14 cellular contexts compared by ENCODE assay signal in genomic region chr20:32241807-32242206, GRCh38. TPM values are rescaled to one million over a fixed set of nuclear protein-coding genes. Genes with fewer than 3 reads are reported as not detected.
A peak's percentile ranks its signal among the peaks of the same experiment; 100 is the strongest.
DNase-seq lines count a peak whose midpoint lies in the region; ATAC-seq and TF ChIP-seq lines count a peak whose summit lies in the region.
"Had no signal": no experiment of that assay in that cellular context is flagged by ENCODE, and none has a peak within 500 bp of the region (broad histone marks: within the 10 kb centered on the region; RNA-seq: fewer than 3 reads in every experiment).

No MANE protein-coding gene starts in this region.

- POLR2A ChIA-PET in activated CD8-positive, alpha-beta T cell treated with anti-CD3 and anti-CD28 coated beads for 36 hours (lab: Charles Lee) = interaction anchor here (0.7 to 2.4 kb wide), 2 partner anchors 9 to 51 kb away, joined by 3 to 9 read pairs; no protein-coding TSS in a partner anchor
- POLR2A ChIA-PET in activated CD8-positive, alpha-beta T cell treated with anti-CD3 and anti-CD28 coated beads, Interleukin-2, amount 10 ng/mL, durations not matched to agents 7 days and 5 days (lab: Charles Lee) = interaction anchor here (0.9 kb wide), 1 partner anchor 126 kb away, joined by 3 read pairs; no protein-coding TSS in a partner anchor

- no peak overlapping the region for H3K27ac Mint-ChIP-seq in activated CD8-positive, alpha-beta T cell treated with anti-CD3 and anti-CD28 coated beads for 36 hours
- no peak overlapping the region for H3K27ac Mint-ChIP-seq in activated CD8-positive, alpha-beta T cell treated with anti-CD3 and anti-CD28 coated beads, Interleukin-2, amount 10 ng/mL, durations not matched to agents 7 days and 5 days
- H3K27ac Mint-ChIP-seq in chondrocyte (ENCODE audit: unreplicated experiment) = no peak overlapping the region
- H3K27ac Mint-ChIP-seq: B cell; CD4-positive, alpha-beta T cell had no signal

- peaks cover 39% of the 10 kb centered on the region for H3K4me1 Mint-ChIP-seq in activated CD8-positive, alpha-beta T cell treated with anti-CD3 and anti-CD28 coated beads for 36 hours (ENCODE audit: low read depth)
- H3K4me1 Mint-ChIP-seq in activated CD8-positive, alpha-beta T cell treated with anti-CD3 and anti-CD28 coated beads, Interleukin-2, amount 10 ng/mL, durations not matched to agents 7 days and 5 days (ENCODE audit: low read depth) = peaks cover 3% of the 10 kb centered on the region
- peaks cover 5% of the 10 kb centered on the region for H3K4me1 Mint-ChIP-seq in chondrocyte (ENCODE audit: low read depth)

- H3K36me3 Mint-ChIP-seq in activated CD8-positive, alpha-beta T cell treated with anti-CD3 and anti-CD28 coated beads for 36 hours (ENCODE audit: low read depth) = peaks cover 8% of the 10 kb centered on the region
- H3K36me3 Mint-ChIP-seq in activated CD8-positive, alpha-beta T cell treated with anti-CD3 and anti-CD28 coated beads, Interleukin-2, amount 10 ng/mL, durations not matched to agents 7 days and 5 days (ENCODE audit: low read depth) = no peaks in the 10 kb centered on the region
- peaks cover 6% of the 10 kb centered on the region for H3K36me3 Mint-ChIP-seq in chondrocyte (ENCODE audit: low read depth)

- no peaks in the 10 kb centered on the region for H3K27me3 Mint-ChIP-seq in activated CD8-positive, alpha-beta T cell treated with anti-CD3 and anti-CD28 coated beads for 36 hours
- no peaks in the 10 kb centered on the region for H3K27me3 Mint-ChIP-seq in activated CD8-positive, alpha-beta T cell treated with anti-CD3 and anti-CD28 coated beads, Interleukin-2, amount 10 ng/mL, durations not matched to agents 7 days and 5 days (ENCODE audit: low read depth)
- no peaks in the 10 kb centered on the region for H3K27me3 Mint-ChIP-seq in chondrocyte (ENCODE audit: low read depth)
- H3K27me3 Mint-ChIP-seq: B cell; CD4-positive, alpha-beta T cell had no signal

- no peak for TF ChIP-seq CTCF in activated CD8-positive, alpha-beta T cell treated with anti-CD3 and anti-CD28 coated beads for 36 hours (IDR thresholded peaks at IDR 0.05)
- no peak for TF ChIP-seq CTCF in NB4 (IDR thresholded peaks at IDR 0.05; ENCODE audit: low read depth, low read length)
- TF ChIP-seq CTCF in chondrocyte (IDR thresholded peaks at IDR 0.05) = no peak

- DNase-seq in activated CD8-positive, alpha-beta T cell treated with anti-CD3 and anti-CD28 coated beads for 36 hours = no peak
- no peak for DNase-seq in activated CD8-positive, alpha-beta T cell treated with anti-CD3 and anti-CD28 coated beads, Interleukin-2, amount 10 ng/mL, durations not matched to agents 7 days and 5 days
- DNase-seq in NB4 (ENCODE audit: low read depth) (peak; percentile 15), NCI-H69 (lab: John Stamatoyannopoulos, UW) (peak; percentile 39), chondrocyte (ENCODE audit: low spot score) (peak; percentile 12), NCI-H2227 (lab: John Stamatoyannopoulos, UW; ENCODE audit: unreplicated experiment) (no peak)
- DNase-seq: C1 segment of cervical spinal cord; Calu3; CD4-positive, alpha-beta T cell; DND-41; GDM1 had no signal

- H3K9me3 Mint-ChIP-seq in activated CD8-positive, alpha-beta T cell treated with anti-CD3 and anti-CD28 coated beads for 36 hours = no peaks in the 10 kb centered on the region
- no peaks in the 10 kb centered on the region for H3K9me3 Mint-ChIP-seq in activated CD8-positive, alpha-beta T cell treated with anti-CD3 and anti-CD28 coated beads, Interleukin-2, amount 10 ng/mL, durations not matched to agents 7 days and 5 days (ENCODE audit: insufficient read depth)
- no peaks in the 10 kb centered on the region for H3K9me3 Mint-ChIP-seq in chondrocyte (ENCODE audit: low read depth)
- H3K9me3 Mint-ChIP-seq: CD4-positive, alpha-beta T cell had no signal

- H3K4me3 Mint-ChIP-seq in activated CD8-positive, alpha-beta T cell treated with anti-CD3 and anti-CD28 coated beads for 36 hours = no peak overlapping the region
- H3K4me3 Mint-ChIP-seq in activated CD8-positive, alpha-beta T cell treated with anti-CD3 and anti-CD28 coated beads, Interleukin-2, amount 10 ng/mL, durations not matched to agents 7 days and 5 days = no peak overlapping the region
- H3K4me3 Mint-ChIP-seq in chondrocyte (ENCODE audit: unreplicated experiment) = no peak overlapping the region
- H3K4me3 Mint-ChIP-seq: B cell; CD4-positive, alpha-beta T cell had no signal

- CTCF ChIA-PET in activated CD8-positive, alpha-beta T cell treated with anti-CD3 and anti-CD28 coated beads for 36 hours (lab: Charles Lee) = interaction anchor here (1.6 kb wide), 1 partner anchor 9 kb away, joined by 11 read pairs; no protein-coding TSS in a partner anchor
- CTCF ChIA-PET in activated CD8-positive, alpha-beta T cell treated with anti-CD3 and anti-CD28 coated beads, Interleukin-2, amount 10 ng/mL, durations not matched to agents 7 days and 5 days (lab: Charles Lee) = no interaction called here

- TF ChIP-seq POLR2A in NB4 (IDR thresholded peaks at IDR 0.05; ENCODE audit: extremely low read depth, insufficient read length) = no peak

- ATAC-seq in activated CD8-positive, alpha-beta T cell treated with anti-CD3 and anti-CD28 coated beads for 36 hours = peak; percentile 50
- ATAC-seq in activated CD8-positive, alpha-beta T cell treated with anti-CD3 and anti-CD28 coated beads, Interleukin-2, amount 10 ng/mL, durations not matched to agents 7 days and 5 days = no peak
- no peak for ATAC-seq in GM19455 (IDR thresholded peaks at IDR 0.05; ENCODE audit: unreplicated experiment)

- intact Hi-C loops in activated CD8-positive, alpha-beta T cell treated with anti-CD3 and anti-CD28 coated beads for 36 hours (cut with micrococcal nuclease) = no loop called here

- H3K4me3 ChIP-seq in NB4 (ENCODE audit: low read depth, low read length) = no peak overlapping the region
- H3K4me3 ChIP-seq: HAP-1 had no signal

RNA-seq across cellular contexts. Expression of gene POFUT1, which starts 34.1 kb away (rescaled TPM):
- total RNA-seq in activated CD8-positive, alpha-beta T cell treated with anti-CD3 and anti-CD28 coated beads for 36 hours = 10 to 100 TPM; 43.7 to 46.2 TPM
- 10 to 100 TPM; 23.5 to 24.8 TPM for total RNA-seq in activated CD8-positive, alpha-beta T cell treated with anti-CD3 and anti-CD28 coated beads, Interleukin-2, amount 10 ng/mL, durations not matched to agents 7 days and 5 days
- total RNA-seq in chondrocyte = 61.6 to 68.3 TPM (median 66.4 TPM) in 3 replicates

RNA-seq across cellular contexts. Expression of gene PLAGL2, which starts 34.3 kb away (rescaled TPM):
- total RNA-seq in activated CD8-positive, alpha-beta T cell treated with anti-CD3 and anti-CD28 coated beads for 36 hours = 10 to 100 TPM; 70.6 to 71.5 TPM
- total RNA-seq in activated CD8-positive, alpha-beta T cell treated with anti-CD3 and anti-CD28 coated beads, Interleukin-2, amount 10 ng/mL, durations not matched to agents 7 days and 5 days = 10 to 100 TPM; 21.9 to 22.9 TPM
- total RNA-seq in chondrocyte = 9.1 to 16.9 TPM (median 16.4 TPM) in 3 replicates

RNA-seq across cellular contexts. Expression of gene KIF3B, which starts 35.6 kb away (rescaled TPM):
- 10 to 100 TPM; 25.4 to 25.7 TPM for total RNA-seq in activated CD8-positive, alpha-beta T cell treated with anti-CD3 and anti-CD28 coated beads for 36 hours
- 10 to 100 TPM; 15.1 to 16.0 TPM for total RNA-seq in activated CD8-positive, alpha-beta T cell treated with anti-CD3 and anti-CD28 coated beads, Interleukin-2, amount 10 ng/mL, durations not matched to agents 7 days and 5 days
- 34.2 to 36.1 TPM (median 35.5 TPM) in 3 replicates for total RNA-seq in chondrocyte

Comparison
In these comparisons a context has a peak if more than half of its experiments do, and no peak if none do; other contexts are left out.
1. DNase-seq: peak in NB4 (single experiment), NCI-H69 (single experiment) and chondrocyte (single experiment); none in activated CD8-positive, alpha-beta T cell treated with anti-CD3 and anti-CD28 coated beads for 36 hours (single experiment), activated CD8-positive, alpha-beta T cell treated with anti-CD3 and anti-CD28 coated beads, Interleukin-2, amount 10 ng/mL, durations not matched to agents 7 days and 5 days (single experiment) and NCI-H2227 (single experiment).